In genomic region chr20:22582386-22582959, GRCh38 we compare ENCODE assay signal across 15 cellular contexts. TPM values are rescaled to one million over a fixed set of nuclear protein-coding genes. Genes with fewer than 3 reads are reported as not detected.
DNase-seq lines count a peak whose midpoint lies in the region; ATAC-seq and TF ChIP-seq lines count a peak whose summit lies in the region.
"Had no signal": no experiment of that assay in that cellular context is flagged by ENCODE, and none has a peak within 500 bp of the region (broad histone marks: within the 10 kb centered on the region; RNA-seq: fewer than 3 reads in every experiment).

No MANE protein-coding gene starts in this region.

- TF ChIP-seq RAD21 in liver (IDR thresholded peaks at IDR 0.05), result no peak

- no peaks in the 10 kb centered on the region for H3K79me2 ChIP-seq in smooth muscle cell (ENCODE audit: low read depth)

- no peaks in the 10 kb centered on the region for H3K4me1 Mint-ChIP-seq in natural killer cell

- TF ChIP-seq CTCF in ascending aorta (IDR thresholded peaks at IDR 0.05), result no peak
- no peak for TF ChIP-seq CTCF in liver (IDR thresholded peaks at IDR 0.05; ENCODE audit: low read depth, low read length, missing input control)
- TF ChIP-seq CTCF in smooth muscle cell (IDR thresholded peaks at IDR 0.05; ENCODE audit: borderline replicate concordance, insufficient read depth, poor library complexity, severe bottlenecking), result no peak
- no peak for TF ChIP-seq CTCF in natural killer cell (IDR thresholded peaks at IDR 0.05)

- H3K36me3 ChIP-seq in ascending aorta (no peaks in the 10 kb centered on the region), liver (ENCODE audit: control insufficient read depth in 4 of 4, insufficient read depth in 3 of 4, low read depth in 1 of 4, low read length in 3 of 4) (no peaks in the 10 kb centered on the region), smooth muscle cell (ENCODE audit: low read depth) (no peaks in the 10 kb centered on the region), SJCRH30 (peaks cover 2% of the 10 kb centered on the region; the same call in 1 of the 2 replicates)
- H3K36me3 ChIP-seq: adrenal gland had no signal

- no peak overlapping the region for H2AFZ ChIP-seq in smooth muscle cell (ENCODE audit: low read depth)

- H4K20me1 ChIP-seq in smooth muscle cell (ENCODE audit: low read depth), result no peaks in the 10 kb centered on the region

- H3K4me2 ChIP-seq in smooth muscle cell, result peak overlapping the region; percentile 74

- peaks cover 7 to 11% of the 10 kb centered on the region in 2 donors for H3K4me1 ChIP-seq in ascending aorta
- H3K4me1 ChIP-seq in liver (ENCODE audit: control insufficient read depth in 4 of 4, insufficient read depth in 4 of 4, low read length in 3 of 4), result peaks cover 4 to 52% (median 40%) of the 10 kb centered on the region in 4 donors
- peaks cover 23% of the 10 kb centered on the region for H3K4me1 ChIP-seq in smooth muscle cell (ENCODE audit: low read depth)
- H3K4me1 ChIP-seq in SJCRH30, result no peaks in the 10 kb centered on the region
- H3K4me1 ChIP-seq: adrenal gland had no signal

- peak; percentile 74 for DNase-seq in NCI-H748 (lab: John Stamatoyannopoulos, UW; ENCODE audit: unreplicated experiment)
- DNase-seq in NCI-H748 treated with DMSO at 0.1 percent for 48 hours (lab: John Stamatoyannopoulos, UW), result no peak
- DNase-seq in ascending aorta (ENCODE audit: low spot score in 2 of 2), result no peak
- DNase-seq in smooth muscle cell (lab: John Stamatoyannopoulos, UW; ENCODE audit: unreplicated experiment), result no peak
- no peak for DNase-seq in NCI-H2196 treated with DMSO at 0.1 percent for 48 hours (lab: John Stamatoyannopoulos, UW; ENCODE audit: unreplicated experiment)
- no peak for DNase-seq in natural killer cell
- DNase-seq in SJCRH30, result no peak
- DNase-seq: adrenal gland, dermis blood vessel endothelial cell, kidney, NCI-H774 had no signal

- H3K4me3 ChIP-seq in ascending aorta, result peak overlapping the region; percentile 36 to 53
- H3K4me3 ChIP-seq in liver (ENCODE audit: low read depth in 1 of 3, low read length in 3 of 3), result peak overlapping the region; percentile 86 to 95 (median 86)
- peak overlapping the region; percentile 42 for H3K4me3 ChIP-seq in smooth muscle cell
- H3K4me3 ChIP-seq in SJCRH30, result no peak overlapping the region
- H3K4me3 ChIP-seq: adrenal gland had no signal

- no peak overlapping the region for H3K27ac Mint-ChIP-seq in natural killer cell

- H3K27me3 Mint-ChIP-seq in natural killer cell (ENCODE audit: low read depth in 2 of 2), result peaks cover 53 to 58% of the 10 kb centered on the region in 2 donors

- no peak for ATAC-seq in natural killer cell

- WGBS in liver, result 6% methylated on average over 53 of the region's 53 CpGs
- WGBS in smooth muscle cell (ENCODE audit: low lambda C conversion rate), result 7% methylated on average over 34 of the region's 53 CpGs

- H3K9me3 ChIP-seq in ascending aorta, result no peaks in the 10 kb centered on the region
- no peaks in the 10 kb centered on the region for H3K9me3 ChIP-seq in liver (ENCODE audit: control insufficient read depth in 4 of 4, low read length in 3 of 4)
- no peaks in the 10 kb centered on the region for H3K9me3 ChIP-seq in smooth muscle cell (replicated peaks; ENCODE audit: low read depth)
- H3K9me3 ChIP-seq in SJCRH30 (replicated peaks), result no peaks in the 10 kb centered on the region
- H3K9me3 ChIP-seq: adrenal gland had no signal

- intact Hi-C loops in ascending aorta (cut with DNase I) (no loop called here), natural killer cell (cut with micrococcal nuclease) (loop anchor here (10.0 kb wide), 1 partner anchor 248 kb away; no protein-coding TSS in a partner anchor)

- no peaks in the 10 kb centered on the region for H3F3A ChIP-seq in smooth muscle cell (ENCODE audit: low read depth)

- H3K9me3 Mint-ChIP-seq in natural killer cell, result no peaks in the 10 kb centered on the region

- H3K27me3 ChIP-seq in ascending aorta (peaks cover 32% of the 10 kb centered on the region), liver (ENCODE audit: control insufficient read depth in 4 of 4, insufficient read depth in 4 of 4, low read length in 3 of 4) (no peaks in the 10 kb centered on the region), smooth muscle cell (ENCODE audit: low read depth) (peaks cover 99% of the 10 kb centered on the region), SJCRH30 (no peaks in the 10 kb centered on the region)

- H3K36me3 Mint-ChIP-seq in natural killer cell, result peaks cover 3% of the 10 kb centered on the region

- H3K27ac ChIP-seq in ascending aorta (no peak overlapping the region), liver (ENCODE audit: low read depth in 1 of 2, low read length in 2 of 2) (peak overlapping the region; percentile 40 to 97), smooth muscle cell (ENCODE audit: low read depth) (no peak overlapping the region), SJCRH30 (no peak overlapping the region)
- H3K27ac ChIP-seq: adrenal gland, VCaP had no signal

- H3K4me3 Mint-ChIP-seq in natural killer cell, result no peak overlapping the region

- H3K9ac ChIP-seq in liver (ENCODE audit: low read depth in 1 of 2, low read length in 2 of 2) (peak overlapping the region in 1 of 2 donors; percentile 51), smooth muscle cell (ENCODE audit: low read depth) (no peak overlapping the region)

TF ChIP-seq in liver, 16 proteins besides CTCF, POLR2A, EP300 and RAD21:
- TF ChIP-seq FOXA2 (IDR thresholded peaks at IDR 0.05) (no peak), EGR1 (IDR thresholded peaks at IDR 0.05; ENCODE audit: low read depth in 2 of 2) (no peak), FOXA1 (IDR thresholded peaks at IDR 0.05) (no peak), JUND (IDR thresholded peaks at IDR 0.05) (no peak), REST (IDR thresholded peaks at IDR 0.05) (no peak), HNF4A (conservative IDR thresholded peaks at IDR 0.05) (no peak), HNF4G (IDR thresholded peaks at IDR 0.05) (no peak), NR2F2 (IDR thresholded peaks at IDR 0.05) (no peak), ATF3 (IDR thresholded peaks at IDR 0.05) (no peak), GABPA (IDR thresholded peaks at IDR 0.05 in 1 of 2, conservative IDR thresholded peaks at IDR 0.05 in 1 of 2) (no peak)
- TF ChIP-seq, protein P1, sequence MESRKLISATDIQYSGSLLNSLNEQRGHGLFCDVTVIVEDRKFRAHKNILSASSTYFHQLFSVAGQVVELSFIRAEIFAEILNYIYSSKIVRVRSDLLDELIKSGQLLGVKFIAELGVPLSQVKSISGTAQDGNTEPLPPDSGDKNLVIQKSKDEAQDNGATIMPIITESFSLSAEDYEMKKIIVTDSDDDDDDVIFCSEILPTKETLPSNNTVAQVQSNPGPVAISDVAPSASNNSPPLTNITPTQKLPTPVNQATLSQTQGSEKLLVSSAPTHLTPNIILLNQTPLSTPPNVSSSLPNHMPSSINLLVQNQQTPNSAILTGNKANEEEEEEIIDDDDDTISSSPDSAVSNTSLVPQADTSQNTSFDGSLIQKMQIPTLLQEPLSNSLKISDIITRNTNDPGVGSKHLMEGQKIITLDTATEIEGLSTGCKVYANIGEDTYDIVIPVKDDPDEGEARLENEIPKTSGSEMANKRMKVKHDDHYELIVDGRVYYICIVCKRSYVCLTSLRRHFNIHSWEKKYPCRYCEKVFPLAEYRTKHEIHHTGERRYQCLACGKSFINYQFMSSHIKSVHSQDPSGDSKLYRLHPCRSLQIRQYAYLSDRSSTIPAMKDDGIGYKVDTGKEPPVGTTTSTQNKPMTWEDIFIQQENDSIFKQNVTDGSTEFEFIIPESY (IDR thresholded peaks at IDR 0.05), result no peak
TF ChIP-seq in liver: peak in this region for 0.

RNA-seq across cellular contexts. Expression of gene FOXA2, which starts 1.9 kb away (rescaled TPM):
- not detected for total RNA-seq in ascending aorta
- total RNA-seq in liver, result 10 to 100 TPM in 1 of 2 donors, 1 to 10 TPM in 1; 5.2 to 10.6 TPM
- 10 to 100 TPM; 11.6 to 12.7 TPM for polyA plus RNA-seq in liver
- total RNA-seq in smooth muscle cell, result not detected in 2 replicates
- polyA plus RNA-seq in smooth muscle cell, result not detected in 2 replicates
- not detected for total RNA-seq in natural killer cell
- total RNA-seq in SJCRH30 (2014; rRNA removed; shearing (Covaris generic)), result 2.7 and 3.2 TPM in 2 replicates
- total RNA-seq: adrenal gland, dermis blood vessel endothelial cell, fibroblast of villous mesenchyme, ureter had no signal
- polyA plus RNA-seq: adrenal gland had no signal

Comparison
In these comparisons a context has a peak if more than half of its experiments do, and no peak if none do; other contexts are left out.
1. H3K27ac ChIP-seq: peak in liver (2 of 2); none in ascending aorta (0 of 2), smooth muscle cell (single experiment) and SJCRH30 (single experiment).